ENCODE assay signal across 14 cellular contexts in genomic region chr2:109447811-109448210, GRCh38.
DNase-seq lines count a peak whose midpoint lies in the region; ATAC-seq, FAIRE-seq and TF ChIP-seq lines count a peak whose summit lies in the region.
"Had no signal": no experiment of that assay in that cellular context is flagged by ENCODE, and none has a peak within 500 bp of the region (broad histone marks: within the 10 kb centered on the region; RNA-seq: fewer than 3 reads in every experiment).

No MANE protein-coding gene starts in this region.

- no peaks in the 10 kb centered on the region for H3K27me3 ChIP-seq in endothelial cell of umbilical vein (ENCODE audit: control insufficient read depth in 2 of 2, insufficient read depth in 2 of 2, low read length in 2 of 2)

- DNase-seq in Ammon's horn (ENCODE audit: low spot score) (peak; percentile 62), NCI-H82 treated with DMSO at 0.1 percent for 48 hours (lab: John Stamatoyannopoulos, UW; ENCODE audit: unreplicated experiment) (peak; percentile 16), endothelial cell of umbilical vein (ENCODE audit: low read depth, low spot score) (peak; percentile 48), posterior cingulate gyrus (peak in 8 of 10 donors; percentile 65 to 96 (median 76)), NCI-H1436 treated with DMSO at 0.1 percent for 48 hours (lab: John Stamatoyannopoulos, UW) (no peak), GM12892 (ENCODE audit: insufficient read length) (no peak), LoVo (ENCODE audit: low spot score) (no peak)
- DNase-seq: activated B cell treated with CpG ODN at 0.5 μM for 24 hours; GOT3; NCI-H1048; stimulated activated CD4-positive, alpha-beta T cell treated with anti-CD3 and anti-CD28 coated beads, Interleukin-4, amount 100 ng/mL, for 4 hours had no signal

- BruUV-seq in endothelial cell of umbilical vein (replicated peaks; lab: Mats Ljungman, UMichigan): no TSS peak

- no peak for TF ChIP-seq CTCF in endothelial cell of umbilical vein (IDR thresholded peaks at IDR 0.05; ENCODE audit: extremely low read depth in 1 of 2, insufficient read depth in 1 of 2, low read depth in 1 of 2, low read length in 2 of 2)

- CTCF ChIA-PET in endothelial cell of umbilical vein (lab: Charles Lee): interaction anchor here (0.6 to 1.2 kb wide), 3 partner anchors 10 to 62 kb away, joined by 3 to 4 read pairs (median 3); no protein-coding TSS in a partner anchor

- POLR2A ChIA-PET in endothelial cell of umbilical vein (lab: Charles Lee): no interaction called here

- H2AFZ ChIP-seq in endothelial cell of umbilical vein (ENCODE audit: low read depth, low read length): no peak overlapping the region

- no peak overlapping the region for H3K27ac ChIP-seq in endothelial cell of umbilical vein (ENCODE audit: insufficient read depth, low read depth, low read length)
- H3K27ac ChIP-seq: epithelial cell of prostate had no signal

- H3K79me2 ChIP-seq in endothelial cell of umbilical vein (ENCODE audit: control insufficient read depth, insufficient read depth, low read length): no peaks in the 10 kb centered on the region

- TF ChIP-seq POLR2A in endothelial cell of umbilical vein (IDR thresholded peaks at IDR 0.05; ENCODE audit: low read depth, low read length) (no peak), GM12892 (IDR thresholded peaks at IDR 0.05; ENCODE audit: low read depth, low read length) (no peak)

- no peaks in the 10 kb centered on the region for H3K9me1 ChIP-seq in endothelial cell of umbilical vein (replicated peaks; ENCODE audit: control insufficient read depth, extremely low read depth, insufficient read depth, low read length)

- intact Hi-C loops in endothelial cell of umbilical vein (cut with micrococcal nuclease) (no loop called here), posterior cingulate gyrus (cut with DNase I) (no loop called here)

- peak; percentile 75 for FAIRE-seq in endothelial cell of umbilical vein (lab: Jason Lieb, UNC)
- FAIRE-seq in GM12892 (lab: Jason Lieb, UNC): no peak

- no peaks in the 10 kb centered on the region for H3K9me3 ChIP-seq in endothelial cell of umbilical vein (replicated peaks; ENCODE audit: control insufficient read depth, insufficient read depth, low read length)

- H3K4me1 ChIP-seq in endothelial cell of umbilical vein (ENCODE audit: control insufficient read depth, extremely low read depth, insufficient read depth, low read length): no peaks in the 10 kb centered on the region
- H3K4me1 ChIP-seq: Caco-2 had no signal

- H3K9ac ChIP-seq in endothelial cell of umbilical vein (replicated peaks; ENCODE audit: extremely low read depth, insufficient read depth, low read length): no peak overlapping the region

- H4K20me1 ChIP-seq in endothelial cell of umbilical vein (replicated peaks; ENCODE audit: control insufficient read depth, extremely low read depth, insufficient read depth, low read length): no peaks in the 10 kb centered on the region

- dilution Hi-C loops in endothelial cell of umbilical vein (cut with MboI; ENCODE audit: extremely low pct_ligation_motif_present, low sequenced_read_pairs): no loop called here

- no peak for ATAC-seq in HG03354 (IDR thresholded peaks at IDR 0.05; ENCODE audit: poor library complexity, severe bottlenecking, unreplicated experiment)

- H3K36me3 ChIP-seq in endothelial cell of umbilical vein (ENCODE audit: control insufficient read depth in 2 of 2, extremely low read depth in 1 of 2, insufficient read depth in 2 of 2, low read length in 2 of 2): no peaks in the 10 kb centered on the region

- no peak overlapping the region for H3K4me2 ChIP-seq in endothelial cell of umbilical vein (ENCODE audit: insufficient read depth, low read length)

- no peak overlapping the region for H3K4me3 ChIP-seq in endothelial cell of umbilical vein (replicated peaks in 1 of 3; ENCODE audit: insufficient read depth in 1 of 3, low read depth in 1 of 3, low read length in 3 of 3)

TF ChIP-seq in endothelial cell of umbilical vein, 7 proteins besides CTCF, POLR2A, EP300 and RAD21:
- TF ChIP-seq POLR2AphosphoS5 (IDR thresholded peaks at IDR 0.05; ENCODE audit: insufficient read depth, low read depth, low read length) (no peak), GATA2 (IDR thresholded peaks at IDR 0.05; ENCODE audit: insufficient read depth, insufficient read length, low read depth, low read length) (no peak), MYC (IDR thresholded peaks at IDR 0.05; ENCODE audit: low read depth, low read length) (no peak), EZH2 (IDR thresholded peaks at IDR 0.05; ENCODE audit: borderline replicate concordance, low read depth, low read length, severe bottlenecking) (no peak), FOS (IDR thresholded peaks at IDR 0.05; ENCODE audit: borderline replicate concordance, insufficient read depth, low read length) (no peak), MAX (IDR thresholded peaks at IDR 0.05; ENCODE audit: insufficient read depth, insufficient read length) (no peak), JUN (IDR thresholded peaks at IDR 0.05; ENCODE audit: borderline replicate concordance, insufficient read depth, insufficient read length, low read depth) (no peak)

Comparison
In these comparisons a context has a peak if more than half of its experiments do, and no peak if none do; other contexts are left out.
1. DNase-seq: peak in Ammon's horn (single experiment), NCI-H82 treated with DMSO at 0.1 percent for 48 hours (single experiment), endothelial cell of umbilical vein (single experiment) and posterior cingulate gyrus (8 of 10); none in NCI-H1436 treated with DMSO at 0.1 percent for 48 hours (single experiment), GM12892 (single experiment) and LoVo (single experiment).